8 cellular contexts compared by ENCODE assay signal in the genomic region with DNA sequence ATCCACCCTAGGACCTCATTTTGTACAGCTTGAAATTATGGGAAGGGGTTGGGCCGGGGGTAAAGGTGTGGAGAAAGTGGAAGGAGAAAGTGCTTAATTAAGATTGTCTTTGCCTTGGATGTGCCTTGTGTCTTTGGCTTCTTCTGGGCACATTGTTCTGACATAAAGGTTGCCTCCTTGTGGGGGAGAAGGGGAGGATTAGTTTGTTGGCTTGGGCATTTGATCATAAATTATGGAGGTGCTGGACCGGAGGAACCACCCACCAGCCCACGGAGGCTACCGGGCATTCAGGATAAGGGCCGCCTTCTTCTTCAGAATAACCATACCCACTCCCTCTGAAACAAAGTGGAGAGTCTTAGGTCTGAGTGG. TPM values are rescaled to one million over a fixed set of nuclear protein-coding genes. Genes with fewer than 3 reads are reported as not detected.
DNase-seq lines count a peak whose midpoint lies in the region; ATAC-seq and TF ChIP-seq lines count a peak whose summit lies in the region.

No MANE protein-coding gene starts in this region.

- peaks cover 55% of the 10 kb centered on the region for H3K36me3 Mint-ChIP-seq in dendritic cell treated with granulocyte-macrophage colony-stimulating factor and Interleukin-4, amounts not matched to agents 40 ng/mL and 50 ng/mL, for 4 days (ENCODE audit: low read depth)

- H3K36me3 ChIP-seq in A673 (ENCODE audit: insufficient read depth, low read length, poor library complexity, severe bottlenecking) = peaks cover 21% of the 10 kb centered on the region
- peaks cover 0 to 17% (median 0%) of the 10 kb centered on the region in 3 donors for H3K36me3 ChIP-seq in Peyer's patch
- no peaks in the 10 kb centered on the region for H3K36me3 ChIP-seq in mucosa of descending colon (ENCODE audit: low read depth)

- H3K9me3 ChIP-seq in A673 (ENCODE audit: low read depth, low read length, poor library complexity, severe bottlenecking) = no peaks in the 10 kb centered on the region
- H3K9me3 ChIP-seq in Peyer's patch = no peaks in the 10 kb centered on the region
- no peaks in the 10 kb centered on the region for H3K9me3 ChIP-seq in mucosa of descending colon

- peak overlapping the region; percentile 100 for H3K27ac Mint-ChIP-seq in dendritic cell treated with granulocyte-macrophage colony-stimulating factor and Interleukin-4, amounts not matched to agents 40 ng/mL and 50 ng/mL, for 4 days

- peaks cover 64% of the 10 kb centered on the region for H3K4me1 Mint-ChIP-seq in dendritic cell treated with granulocyte-macrophage colony-stimulating factor and Interleukin-4, amounts not matched to agents 40 ng/mL and 50 ng/mL, for 4 days (ENCODE audit: low read depth)

- peak overlapping the region; percentile 97 for H3K4me3 ChIP-seq in A673 (ENCODE audit: low read depth, low read length, poor library complexity, severe bottlenecking)
- peak overlapping the region; percentile 78 for H3K4me3 ChIP-seq in GM12864 (ENCODE audit: low read depth, low read length)
- peak overlapping the region; percentile 91 to 93 (median 91) for H3K4me3 ChIP-seq in Peyer's patch
- H3K4me3 ChIP-seq in mucosa of descending colon = peak overlapping the region; percentile 52

- no peaks in the 10 kb centered on the region for H3K27me3 Mint-ChIP-seq in dendritic cell treated with granulocyte-macrophage colony-stimulating factor and Interleukin-4, amounts not matched to agents 40 ng/mL and 50 ng/mL, for 4 days

- POLR2A ChIA-PET in A673 (lab: Charles Lee; ENCODE audit: low non-redundant PET) = interaction anchor here (0.6 kb wide), 1 partner anchor 182 kb away, joined by 3 read pairs; the partner anchor contains the start of gene CEP164

- no peaks in the 10 kb centered on the region for H3K9me3 Mint-ChIP-seq in dendritic cell treated with granulocyte-macrophage colony-stimulating factor and Interleukin-4, amounts not matched to agents 40 ng/mL and 50 ng/mL, for 4 days

- no peaks in the 10 kb centered on the region for H3K27me3 ChIP-seq in A673 (replicated peaks; ENCODE audit: insufficient read depth, low read depth, low read length, poor library complexity)
- H3K27me3 ChIP-seq in Peyer's patch = no peaks in the 10 kb centered on the region

- CTCF ChIA-PET in A673 (lab: Charles Lee) = no interaction called here

- H3K4me1 ChIP-seq in A673 (ENCODE audit: insufficient read depth, low read length, poor library complexity, severe bottlenecking) = peaks cover 6% of the 10 kb centered on the region
- peaks cover 0 to 37% (median 6%) of the 10 kb centered on the region in 4 donors for H3K4me1 ChIP-seq in Peyer's patch
- peaks cover 25% of the 10 kb centered on the region for H3K4me1 ChIP-seq in mucosa of descending colon (ENCODE audit: low read depth)

- ATAC-seq in mucosa of descending colon (no peak), HG03571 (IDR thresholded peaks at IDR 0.05; ENCODE audit: unreplicated experiment) (no peak), GM21367 (IDR thresholded peaks at IDR 0.05; ENCODE audit: unreplicated experiment) (no peak), GM21717 (IDR thresholded peaks at IDR 0.05; ENCODE audit: unreplicated experiment) (no peak)

- TF ChIP-seq CTCF in A673 (conservative IDR thresholded peaks at IDR 0.05; ENCODE audit: low read depth, low read length) = peak; percentile 45
- TF ChIP-seq CTCF in GM12864 (IDR thresholded peaks at IDR 0.05; ENCODE audit: low read depth, low read length, missing control alignments) = peak; percentile 18
- TF ChIP-seq CTCF in Peyer's patch (IDR thresholded peaks at IDR 0.05) = no peak
- TF ChIP-seq CTCF in mucosa of descending colon (IDR thresholded peaks at IDR 0.05) = no peak

- H3K4me3 Mint-ChIP-seq in dendritic cell treated with granulocyte-macrophage colony-stimulating factor and Interleukin-4, amounts not matched to agents 40 ng/mL and 50 ng/mL, for 4 days = peak overlapping the region; percentile 99

- no peak for TF ChIP-seq POLR2A in Peyer's patch (IDR thresholded peaks at IDR 0.05)

- intact Hi-C loops in A673 (cut with micrococcal nuclease; ENCODE audit: unreplicated experiment) (no loop called here), mucosa of descending colon (cut with DNase I, micrococcal nuclease) (no loop called here)
- intact Hi-C loops in dendritic cell treated with granulocyte-macrophage colony-stimulating factor and Interleukin-4, amounts not matched to agents 40 ng/mL and 50 ng/mL, for 4 days (cut with micrococcal nuclease) = loop anchor here (5.0 kb wide), 1 partner anchor 37 kb away; no protein-coding TSS in a partner anchor

- TSS peak; percentile 64 for BruUV-seq in A673 (replicated peaks; lab: Mats Ljungman, UMichigan)

- H3K27ac ChIP-seq in A673 (ENCODE audit: low read depth, low read length, poor library complexity, severe bottlenecking) (peak overlapping the region; percentile 81), Peyer's patch (peak overlapping the region; percentile 86 to 97 (median 93))

- DNase-seq in A673 (ENCODE audit: low spot score) = peak; percentile 70
- no peak for DNase-seq in GM12864 (ENCODE audit: low read depth)
- DNase-seq in Peyer's patch = no peak
- DNase-seq in mucosa of descending colon = peak in 1 of 3 donors; percentile 26

RNA-seq across cellular contexts. Expression of gene PAFAH1B2, which starts 1.3 kb away (rescaled TPM):
- 153 and 160 TPM in 2 replicates for total RNA-seq in A673 (2021)
- total RNA-seq in Peyer's patch = 10 to 100 TPM; 45.4 to 96.2 (median 66.9) TPM
- 10 to 100 TPM; 67.9 to 72.7 (median 71.9) TPM for total RNA-seq in mucosa of descending colon

RNA-seq across cellular contexts. Expression of gene SIDT2, which starts 33.2 kb away (rescaled TPM):
- 33.5 and 43.6 TPM in 2 replicates for total RNA-seq in A673 (2021)
- 100 to 1,000 TPM in 3 of 4 donors, 10 to 100 TPM in 1; 69.3 to 201 (median 162) TPM for total RNA-seq in Peyer's patch
- total RNA-seq in mucosa of descending colon = 10 to 100 TPM; 69.8 to 76.3 (median 71.4) TPM

RNA-seq across cellular contexts. Expression of gene SIK3, which starts 47.1 kb away (rescaled TPM):
- 71.9 and 81.7 TPM in 2 replicates for total RNA-seq in A673 (2021)
- total RNA-seq in Peyer's patch = 10 to 100 TPM; 58.8 to 85.8 (median 59.8) TPM
- total RNA-seq in mucosa of descending colon = 10 to 100 TPM; 28.1 to 55.6 (median 41.8) TPM

RNA-seq across cellular contexts. Expression of gene TAGLN, which starts 53.8 kb away (rescaled TPM):
- total RNA-seq in A673 (2021) (19.4 and 27.2 TPM in 2 replicates), Peyer's patch (100 to 1,000 TPM; 110 to 361 (median 254) TPM), mucosa of descending colon (1,000 to 10,000 TPM in 1 of 3 donors, 100 to 1,000 TPM in 2; 126 to 3,893 (median 593) TPM)

Comparison
In these comparisons a context has a peak if more than half of its experiments do, and no peak if none do; other contexts are left out.
1. CTCF ChIP-seq: peak in A673 (single experiment) and GM12864 (single experiment); none in Peyer's patch (0 of 6) and mucosa of descending colon (single experiment).
2. Peak in every context shown above with its lines, with median percentiles within 50 percentile points of each other: H3K4me3 ChIP-seq.